ENCODE assay signal across 3 cellular contexts in the genomic region with DNA sequence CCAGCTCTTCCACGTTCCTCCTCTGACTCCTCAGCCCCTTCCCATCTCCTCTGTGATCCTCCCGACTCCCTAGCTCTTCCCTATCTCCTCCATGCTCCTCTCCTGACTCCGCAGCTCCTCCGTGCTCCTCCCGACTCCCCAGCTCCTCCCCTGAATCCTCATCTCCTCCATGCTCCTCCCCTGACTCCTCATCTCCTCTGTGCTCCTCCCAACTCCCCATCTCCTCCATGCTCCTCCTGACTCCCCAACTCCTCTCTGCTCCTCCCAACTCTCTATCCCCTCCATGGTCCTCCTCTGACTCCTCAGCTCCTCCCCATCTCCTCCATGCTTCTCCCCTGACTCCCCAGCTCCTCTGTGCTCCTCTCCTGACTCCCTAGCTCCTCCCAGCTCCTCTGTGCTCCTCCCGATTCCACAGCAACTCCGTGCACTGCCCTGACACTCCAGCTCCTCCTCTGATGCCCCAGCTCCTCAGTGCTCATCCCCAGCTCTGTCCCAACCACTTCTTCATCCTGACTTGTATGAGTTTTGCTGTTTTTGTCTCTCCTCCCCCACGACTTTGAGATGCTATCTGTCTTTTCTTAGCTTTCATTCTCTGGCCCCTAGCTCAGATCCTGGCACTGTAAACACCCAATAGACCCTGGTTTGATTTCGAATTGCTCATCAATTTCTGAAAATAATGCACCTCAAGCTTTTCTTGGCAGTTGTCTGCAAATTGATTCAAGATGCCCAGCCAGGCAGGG.
TF ChIP-seq lines count a peak whose summit lies in the region.

No MANE protein-coding gene starts in this region.

TF ChIP-seq in SK-N-SH, 30 proteins besides CTCF, POLR2A, EP300 and RAD21:
- TF ChIP-seq MXI1 (IDR thresholded peaks at IDR 0.05; ENCODE audit: low read depth, low read length) (no peak), GATA2 (CRISPR knock-in tag; IDR thresholded peaks at IDR 0.05) (no peak), EZH2phosphoT487 (IDR thresholded peaks at IDR 0.05; ENCODE audit: borderline replicate concordance, low read depth) (no peak), FOXM1 (IDR thresholded peaks at IDR 0.05; ENCODE audit: low read depth) (no peak), NRF1 (IDR thresholded peaks at IDR 0.05; ENCODE audit: low read depth, low read length) (no peak), YY1 (IDR thresholded peaks at IDR 0.05; ENCODE audit: low read depth) (no peak), SIN3A (IDR thresholded peaks at IDR 0.05; ENCODE audit: borderline replicate concordance, low read depth, low read length) (no peak), NFIC (IDR thresholded peaks at IDR 0.05; ENCODE audit: borderline replicate concordance) (no peak), RXRA (IDR thresholded peaks at IDR 0.05; ENCODE audit: borderline replicate concordance, low read depth) (no peak), JUND (IDR thresholded peaks at IDR 0.05) (no peak), TCF12 (IDR thresholded peaks at IDR 0.05) (no peak), TEAD4 (IDR thresholded peaks at IDR 0.05; ENCODE audit: borderline replicate concordance, insufficient read depth) (no peak)
- TF ChIP-seq, protein P1, sequence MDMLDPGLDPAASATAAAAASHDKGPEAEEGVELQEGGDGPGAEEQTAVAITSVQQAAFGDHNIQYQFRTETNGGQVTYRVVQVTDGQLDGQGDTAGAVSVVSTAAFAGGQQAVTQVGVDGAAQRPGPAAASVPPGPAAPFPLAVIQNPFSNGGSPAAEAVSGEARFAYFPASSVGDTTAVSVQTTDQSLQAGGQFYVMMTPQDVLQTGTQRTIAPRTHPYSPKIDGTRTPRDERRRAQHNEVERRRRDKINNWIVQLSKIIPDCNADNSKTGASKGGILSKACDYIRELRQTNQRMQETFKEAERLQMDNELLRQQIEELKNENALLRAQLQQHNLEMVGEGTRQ (IDR thresholded peaks at IDR 0.05; ENCODE audit: borderline replicate concordance, low read depth, low read length): no peak
- TF ChIP-seq, protein P2, sequence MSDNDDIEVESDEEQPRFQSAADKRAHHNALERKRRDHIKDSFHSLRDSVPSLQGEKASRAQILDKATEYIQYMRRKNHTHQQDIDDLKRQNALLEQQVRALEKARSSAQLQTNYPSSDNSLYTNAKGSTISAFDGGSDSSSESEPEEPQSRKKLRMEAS (IDR thresholded peaks at IDR 0.05; ENCODE audit: low read depth): no peak
- TF ChIP-seq, protein P3, sequence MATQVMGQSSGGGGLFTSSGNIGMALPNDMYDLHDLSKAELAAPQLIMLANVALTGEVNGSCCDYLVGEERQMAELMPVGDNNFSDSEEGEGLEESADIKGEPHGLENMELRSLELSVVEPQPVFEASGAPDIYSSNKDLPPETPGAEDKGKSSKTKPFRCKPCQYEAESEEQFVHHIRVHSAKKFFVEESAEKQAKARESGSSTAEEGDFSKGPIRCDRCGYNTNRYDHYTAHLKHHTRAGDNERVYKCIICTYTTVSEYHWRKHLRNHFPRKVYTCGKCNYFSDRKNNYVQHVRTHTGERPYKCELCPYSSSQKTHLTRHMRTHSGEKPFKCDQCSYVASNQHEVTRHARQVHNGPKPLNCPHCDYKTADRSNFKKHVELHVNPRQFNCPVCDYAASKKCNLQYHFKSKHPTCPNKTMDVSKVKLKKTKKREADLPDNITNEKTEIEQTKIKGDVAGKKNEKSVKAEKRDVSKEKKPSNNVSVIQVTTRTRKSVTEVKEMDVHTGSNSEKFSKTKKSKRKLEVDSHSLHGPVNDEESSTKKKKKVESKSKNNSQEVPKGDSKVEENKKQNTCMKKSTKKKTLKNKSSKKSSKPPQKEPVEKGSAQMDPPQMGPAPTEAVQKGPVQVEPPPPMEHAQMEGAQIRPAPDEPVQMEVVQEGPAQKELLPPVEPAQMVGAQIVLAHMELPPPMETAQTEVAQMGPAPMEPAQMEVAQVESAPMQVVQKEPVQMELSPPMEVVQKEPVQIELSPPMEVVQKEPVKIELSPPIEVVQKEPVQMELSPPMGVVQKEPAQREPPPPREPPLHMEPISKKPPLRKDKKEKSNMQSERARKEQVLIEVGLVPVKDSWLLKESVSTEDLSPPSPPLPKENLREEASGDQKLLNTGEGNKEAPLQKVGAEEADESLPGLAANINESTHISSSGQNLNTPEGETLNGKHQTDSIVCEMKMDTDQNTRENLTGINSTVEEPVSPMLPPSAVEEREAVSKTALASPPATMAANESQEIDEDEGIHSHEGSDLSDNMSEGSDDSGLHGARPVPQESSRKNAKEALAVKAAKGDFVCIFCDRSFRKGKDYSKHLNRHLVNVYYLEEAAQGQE (IDR thresholded peaks at IDR 0.05; ENCODE audit: low read depth, low read length): no peak

TF ChIP-seq in SK-N-SH treated with all-trans-retinoic acid at 6 μM for 48 hours, 23 proteins besides CTCF, POLR2A, EP300 and RAD21 (continues in another document):
- TF ChIP-seq OSR1 (CRISPR knock-in tag; IDR thresholded peaks at IDR 0.05): no peak
- TF ChIP-seq ZC3H10 (CRISPR knock-in tag; IDR thresholded peaks at IDR 0.05): no peak
- no peak for TF ChIP-seq GLIS3 (CRISPR knock-in tag; IDR thresholded peaks at IDR 0.05)
- no peak for TF ChIP-seq ZNF8 (CRISPR knock-in tag; IDR thresholded peaks at IDR 0.05)
- no peak for TF ChIP-seq CSDC2 (CRISPR knock-in tag; IDR thresholded peaks at IDR 0.05)
- TF ChIP-seq, protein P4, sequence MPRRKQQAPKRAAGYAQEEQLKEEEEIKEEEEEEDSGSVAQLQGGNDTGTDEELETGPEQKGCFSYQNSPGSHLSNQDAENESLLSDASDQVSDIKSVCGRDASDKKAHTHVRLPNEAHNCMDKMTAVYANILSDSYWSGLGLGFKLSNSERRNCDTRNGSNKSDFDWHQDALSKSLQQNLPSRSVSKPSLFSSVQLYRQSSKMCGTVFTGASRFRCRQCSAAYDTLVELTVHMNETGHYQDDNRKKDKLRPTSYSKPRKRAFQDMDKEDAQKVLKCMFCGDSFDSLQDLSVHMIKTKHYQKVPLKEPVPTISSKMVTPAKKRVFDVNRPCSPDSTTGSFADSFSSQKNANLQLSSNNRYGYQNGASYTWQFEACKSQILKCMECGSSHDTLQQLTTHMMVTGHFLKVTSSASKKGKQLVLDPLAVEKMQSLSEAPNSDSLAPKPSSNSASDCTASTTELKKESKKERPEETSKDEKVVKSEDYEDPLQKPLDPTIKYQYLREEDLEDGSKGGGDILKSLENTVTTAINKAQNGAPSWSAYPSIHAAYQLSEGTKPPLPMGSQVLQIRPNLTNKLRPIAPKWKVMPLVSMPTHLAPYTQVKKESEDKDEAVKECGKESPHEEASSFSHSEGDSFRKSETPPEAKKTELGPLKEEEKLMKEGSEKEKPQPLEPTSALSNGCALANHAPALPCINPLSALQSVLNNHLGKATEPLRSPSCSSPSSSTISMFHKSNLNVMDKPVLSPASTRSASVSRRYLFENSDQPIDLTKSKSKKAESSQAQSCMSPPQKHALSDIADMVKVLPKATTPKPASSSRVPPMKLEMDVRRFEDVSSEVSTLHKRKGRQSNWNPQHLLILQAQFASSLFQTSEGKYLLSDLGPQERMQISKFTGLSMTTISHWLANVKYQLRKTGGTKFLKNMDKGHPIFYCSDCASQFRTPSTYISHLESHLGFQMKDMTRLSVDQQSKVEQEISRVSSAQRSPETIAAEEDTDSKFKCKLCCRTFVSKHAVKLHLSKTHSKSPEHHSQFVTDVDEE (CRISPR knock-in tag; IDR thresholded peaks at IDR 0.05): no peak
- TF ChIP-seq, protein P5, sequence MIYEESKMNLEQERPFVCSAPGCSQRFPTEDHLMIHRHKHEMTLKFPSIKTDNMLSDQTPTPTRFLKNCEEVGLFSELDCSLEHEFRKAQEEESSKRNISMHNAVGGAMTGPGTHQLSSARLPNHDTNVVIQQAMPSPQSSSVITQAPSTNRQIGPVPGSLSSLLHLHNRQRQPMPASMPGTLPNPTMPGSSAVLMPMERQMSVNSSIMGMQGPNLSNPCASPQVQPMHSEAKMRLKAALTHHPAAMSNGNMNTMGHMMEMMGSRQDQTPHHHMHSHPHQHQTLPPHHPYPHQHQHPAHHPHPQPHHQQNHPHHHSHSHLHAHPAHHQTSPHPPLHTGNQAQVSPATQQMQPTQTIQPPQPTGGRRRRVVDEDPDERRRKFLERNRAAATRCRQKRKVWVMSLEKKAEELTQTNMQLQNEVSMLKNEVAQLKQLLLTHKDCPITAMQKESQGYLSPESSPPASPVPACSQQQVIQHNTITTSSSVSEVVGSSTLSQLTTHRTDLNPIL (CRISPR knock-in tag; IDR thresholded peaks at IDR 0.05; ENCODE audit: low read depth): no peak
- TF ChIP-seq, protein P6, sequence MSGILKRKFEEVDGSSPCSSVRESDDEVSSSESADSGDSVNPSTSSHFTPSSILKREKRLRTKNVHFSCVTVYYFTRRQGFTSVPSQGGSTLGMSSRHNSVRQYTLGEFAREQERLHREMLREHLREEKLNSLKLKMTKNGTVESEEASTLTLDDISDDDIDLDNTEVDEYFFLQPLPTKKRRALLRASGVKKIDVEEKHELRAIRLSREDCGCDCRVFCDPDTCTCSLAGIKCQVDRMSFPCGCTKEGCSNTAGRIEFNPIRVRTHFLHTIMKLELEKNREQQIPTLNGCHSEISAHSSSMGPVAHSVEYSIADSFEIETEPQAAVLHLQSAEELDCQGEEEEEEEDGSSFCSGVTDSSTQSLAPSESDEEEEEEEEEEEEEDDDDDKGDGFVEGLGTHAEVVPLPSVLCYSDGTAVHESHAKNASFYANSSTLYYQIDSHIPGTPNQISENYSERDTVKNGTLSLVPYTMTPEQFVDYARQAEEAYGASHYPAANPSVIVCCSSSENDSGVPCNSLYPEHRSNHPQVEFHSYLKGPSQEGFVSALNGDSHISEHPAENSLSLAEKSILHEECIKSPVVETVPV (CRISPR knock-in tag; IDR thresholded peaks at IDR 0.05): no peak
- no peak for TF ChIP-seq PPARA (CRISPR knock-in tag; IDR thresholded peaks at IDR 0.05; ENCODE audit: borderline replicate concordance)
- no peak for TF ChIP-seq TOX (CRISPR knock-in tag; IDR thresholded peaks at IDR 0.05; ENCODE audit: borderline replicate concordance)
- no peak for TF ChIP-seq BACH2 (CRISPR knock-in tag; IDR thresholded peaks at IDR 0.05; ENCODE audit: borderline replicate concordance)
- TF ChIP-seq ZNF70 (CRISPR knock-in tag; IDR thresholded peaks at IDR 0.05): no peak
- no peak for TF ChIP-seq ESRRG (CRISPR knock-in tag; IDR thresholded peaks at IDR 0.05)
- TF ChIP-seq SNAI2 (CRISPR knock-in tag; IDR thresholded peaks at IDR 0.05): no peak
- no peak for TF ChIP-seq ZFP30 (CRISPR knock-in tag; IDR thresholded peaks at IDR 0.05)

TF ChIP-seq in K562, 482 proteins besides CTCF, POLR2A, EP300 and RAD21:
- peak; percentile 87 for TF ChIP-seq ZNF263 (CRISPR knock-in tag; IDR thresholded peaks at IDR 0.05; ENCODE audit: borderline replicate concordance)
- TF ChIP-seq NONO (IDR thresholded peaks at IDR 0.05; ENCODE audit: low read depth in 2 of 2, low read length in 1 of 2): no peak
